21 cellular contexts compared by ENCODE assay signal in the genomic region with DNA sequence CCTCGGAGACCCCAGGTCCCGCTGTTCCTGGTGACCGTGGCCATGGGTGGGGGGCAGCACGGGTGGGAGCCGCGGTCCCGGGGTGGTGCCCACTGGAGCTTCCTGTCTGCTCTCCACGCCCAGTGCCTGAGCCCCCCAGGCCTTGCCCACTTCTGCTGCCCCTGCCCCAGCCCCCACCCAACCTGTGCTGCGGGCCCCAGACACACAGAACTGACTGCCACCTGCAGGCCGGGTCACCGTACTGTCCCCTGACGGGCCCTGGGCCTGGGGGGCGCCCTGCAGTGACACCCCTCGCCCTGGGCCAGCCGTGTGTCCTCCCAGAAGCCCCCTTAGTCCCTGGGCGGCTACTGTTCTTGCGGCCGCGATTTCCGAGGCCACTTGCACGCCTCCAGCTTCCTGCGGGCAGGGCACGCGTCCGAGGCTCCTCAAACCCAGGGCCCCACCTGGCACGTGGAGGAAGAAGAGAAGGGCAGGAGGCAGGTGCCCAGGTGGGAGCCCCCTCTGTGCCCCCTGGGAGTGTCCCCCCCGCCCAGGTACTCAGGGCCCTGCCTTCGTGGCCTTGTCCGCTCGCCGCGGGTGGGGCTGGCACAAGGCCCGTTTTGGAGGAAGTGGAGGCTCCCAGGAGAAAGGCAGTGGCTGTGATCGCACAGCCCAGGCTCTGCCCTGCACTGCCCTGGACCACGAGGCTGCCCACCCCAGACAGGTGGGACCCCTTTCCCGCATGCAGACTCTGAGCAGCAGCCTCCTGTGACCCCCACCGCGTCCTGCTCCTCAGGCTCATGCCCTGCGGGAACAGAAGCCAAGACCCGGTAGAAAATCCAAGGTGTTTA. TPM values are rescaled to one million over a fixed set of nuclear protein-coding genes. Genes with fewer than 3 reads are reported as not detected.
DNase-seq lines count a peak whose midpoint lies in the region; ATAC-seq and TF ChIP-seq lines count a peak whose summit lies in the region.
"Had no signal": no experiment of that assay in that cellular context is flagged by ENCODE, and none has a peak within 500 bp of the region (broad histone marks: within the 10 kb centered on the region; RNA-seq: fewer than 3 reads in every experiment).

No MANE protein-coding gene starts in this region.

- in situ Hi-C loops in GM13977 (cut with MboI; ENCODE audit: low pct_unique_long_range_greater_than_20kb, low sequenced_read_pairs, unreplicated experiment), result no loop called here

- peak overlapping the region; percentile 66 for H3K4me3 Mint-ChIP-seq in T-helper 17 cell
- H3K4me3 Mint-ChIP-seq: activated B cell treated with CpG ODN at 0.5 μM for 24 hours; activated CD8-positive, alpha-beta T cell treated with anti-CD3 and anti-CD28 coated beads, Interleukin-2, amount 10 ng/mL, durations not matched to agents 7 days and 5 days; activated naive CD8-positive, alpha-beta T cell treated with anti-CD3 and anti-CD28 coated beads, Interleukin-2, amount 10 ng/mL, durations not matched to agents 7 days and 5 days; T-helper 1 cell treated with Interleukin-12 subunit alpha and Interleukin-12 subunit beta and Interleukin-4 antibody, amounts not matched to agents 30 μg/mL and 1 μg/mL, for 36 hours had no signal

- H3K9me3 ChIP-seq in BLaER1 (no peaks in the 10 kb centered on the region), T-helper 17 cell (ENCODE audit: control insufficient read depth, low read length, poor library complexity, severe bottlenecking) (no peaks in the 10 kb centered on the region), mucosa of descending colon (no peaks in the 10 kb centered on the region)
- H3K9me3 ChIP-seq: vagina had no signal

- DNase-seq in GM13977 (ENCODE audit: low spot score) (no peak), T-helper 17 cell (peak in 1 of 3 donors; percentile 15), mucosa of descending colon (peak in 1 of 3 donors; percentile 55), SK-N-DZ (ENCODE audit: low spot score) (no peak), D341Med (ENCODE audit: low spot score) (no peak), erythroblast (lab: John Stamatoyannopoulos, UW) (no peak)
- DNase-seq: activated B cell treated with CpG ODN at 0.5 μM for 24 hours; activated CD8-positive, alpha-beta T cell treated with anti-CD3 and anti-CD28 coated beads, Interleukin-2, amount 10 ng/mL, durations not matched to agents 7 days and 5 days; activated naive CD8-positive, alpha-beta T cell treated with anti-CD3 and anti-CD28 coated beads, Interleukin-2, amount 10 ng/mL, durations not matched to agents 7 days and 5 days; activated T-cell treated with anti-CD3 and anti-CD28 coated beads, Interleukin-2, amount 50 U/mL, for 48 hours; dermis blood vessel endothelial cell; GF-D8; NCI-H1694 treated with DMSO at 0.1 percent for 48 hours; NCI-H226; NK-92 treated with Interleukin-12 subunit alpha and Interleukin-12 subunit beta, amount 100 ng/mL, for 24 hours; SHP77 had no signal

- peak overlapping the region; percentile 48 for H3K9ac ChIP-seq in BLaER1

- H3K4me1 Mint-ChIP-seq in T-helper 17 cell, result peaks cover 3% of the 10 kb centered on the region

- no peaks in the 10 kb centered on the region for H3K27me3 ChIP-seq in BLaER1
- H3K27me3 ChIP-seq: vagina had no signal

- ATAC-seq in T-helper 17 cell (no peak), mucosa of descending colon (peak; percentile 39), GM18867 (IDR thresholded peaks at IDR 0.05; ENCODE audit: unreplicated experiment) (no peak)
- ATAC-seq: activated CD8-positive, alpha-beta T cell treated with anti-CD3 and anti-CD28 coated beads, Interleukin-2, amount 10 ng/mL, durations not matched to agents 7 days and 5 days had no signal

- no peak for TF ChIP-seq POLR2A in erythroblast (IDR thresholded peaks at IDR 0.05; ENCODE audit: low read length)

- peaks cover 82% of the 10 kb centered on the region for H3K4me1 ChIP-seq in BLaER1
- H3K4me1 ChIP-seq in mucosa of descending colon (ENCODE audit: low read depth), result no peaks in the 10 kb centered on the region
- H3K4me1 ChIP-seq: vagina had no signal

- peaks cover 41% of the 10 kb centered on the region for H3K36me3 ChIP-seq in BLaER1
- no peaks in the 10 kb centered on the region for H3K36me3 ChIP-seq in mucosa of descending colon (ENCODE audit: low read depth)

- TF ChIP-seq CTCF in GM13977 (IDR thresholded peaks at IDR 0.05; ENCODE audit: extremely low read depth, insufficient read depth, missing control alignments) (peak; percentile 16), mucosa of descending colon (IDR thresholded peaks at IDR 0.05) (no peak)

- H3K4me3 ChIP-seq in BLaER1, result no peak overlapping the region; the same call in 1 of the 2 replicates
- no peak overlapping the region for H3K4me3 ChIP-seq in mucosa of descending colon
- H3K4me3 ChIP-seq: vagina had no signal

- no peaks in the 10 kb centered on the region for H3K27me3 Mint-ChIP-seq in T-helper 17 cell
- H3K27me3 Mint-ChIP-seq: activated B cell treated with CpG ODN at 0.5 μM for 24 hours; activated naive CD8-positive, alpha-beta T cell treated with anti-CD3 and anti-CD28 coated beads, Interleukin-2, amount 10 ng/mL, durations not matched to agents 7 days and 5 days had no signal

- no peaks in the 10 kb centered on the region for H3K36me3 Mint-ChIP-seq in T-helper 17 cell (ENCODE audit: low read depth)
- H3K36me3 Mint-ChIP-seq: activated naive CD8-positive, alpha-beta T cell treated with anti-CD3 and anti-CD28 coated beads, Interleukin-2, amount 10 ng/mL, durations not matched to agents 7 days and 5 days had no signal

- intact Hi-C loops in mucosa of descending colon (cut with DNase I, micrococcal nuclease), result no loop called here

- peaks cover 53% of the 10 kb centered on the region for H4K20me1 ChIP-seq in BLaER1

- H3K27ac ChIP-seq in BLaER1, result peak overlapping the region; percentile 71
- H3K27ac ChIP-seq: vagina had no signal

- no peak overlapping the region for H3K27ac Mint-ChIP-seq in T-helper 17 cell
- H3K27ac Mint-ChIP-seq: activated CD8-positive, alpha-beta T cell treated with anti-CD3 and anti-CD28 coated beads, Interleukin-2, amount 10 ng/mL, durations not matched to agents 7 days and 5 days; activated naive CD8-positive, alpha-beta T cell treated with anti-CD3 and anti-CD28 coated beads, Interleukin-2, amount 10 ng/mL, durations not matched to agents 7 days and 5 days; T-helper 1 cell treated with Interleukin-12 subunit alpha and Interleukin-12 subunit beta and Interleukin-4 antibody, amounts not matched to agents 30 μg/mL and 1 μg/mL, for 36 hours had no signal

- H3K4me2 ChIP-seq in BLaER1, result peak overlapping the region; percentile 80

RNA-seq across cellular contexts. Expression of a gene that starts 10.4 kb away (rescaled TPM):
- total RNA-seq in T-helper 17 cell, result not detected
- total RNA-seq in mucosa of descending colon, result 10 to 100 TPM; 36.7 to 87.9 (median 66.0) TPM
- polyA plus RNA-seq in SK-N-DZ (2014; cell fraction: cytosol; rRNA removed), result 0.38 and 0.68 TPM in 2 replicates
- polyA plus RNA-seq in SK-N-DZ (2014; cell fraction: nucleus; rRNA removed), result 2.3 and 2.4 TPM in 2 replicates
- total RNA-seq: activated B cell treated with CpG ODN at 0.5 μM for 24 hours; activated CD8-positive, alpha-beta T cell treated with anti-CD3 and anti-CD28 coated beads, Interleukin-2, amount 10 ng/mL, durations not matched to agents 7 days and 5 days; activated naive CD8-positive, alpha-beta T cell treated with anti-CD3 and anti-CD28 coated beads, Interleukin-2, amount 10 ng/mL, durations not matched to agents 7 days and 5 days; frontal cortex had no signal

RNA-seq across cellular contexts. Expression of a gene that starts 15.1 kb away (rescaled TPM):
- total RNA-seq in T-helper 17 cell, result 10 to 100 TPM; 55.8 to 56.4 TPM
- total RNA-seq in mucosa of descending colon, result 10 to 100 TPM; 43.6 to 66.2 (median 52.2) TPM
- polyA plus RNA-seq in SK-N-DZ (2014; cell fraction: cytosol; rRNA removed), result 1.8 and 3.6 TPM in 2 replicates
- polyA plus RNA-seq in SK-N-DZ (2014; cell fraction: nucleus; rRNA removed), result 5.1 and 10.7 TPM in 2 replicates

RNA-seq across cellular contexts. Expression of a gene that starts 24.2 kb away (rescaled TPM):
- total RNA-seq in T-helper 17 cell (10 to 100 TPM; 22.8 to 23.6 TPM), mucosa of descending colon (10 to 100 TPM; 22.6 to 26.0 (median 22.9) TPM)
- polyA plus RNA-seq in SK-N-DZ (2014; cell fraction: cytosol; rRNA removed), result 114 and 158 TPM in 2 replicates
- polyA plus RNA-seq in SK-N-DZ (2014; cell fraction: nucleus; rRNA removed), result 124 and 138 TPM in 2 replicates

RNA-seq across cellular contexts. Expression of a gene that starts 41.4 kb away (rescaled TPM):
- total RNA-seq in T-helper 17 cell (10 to 100 TPM; 88.2 to 89.4 TPM), mucosa of descending colon (10 to 100 TPM; 79.6 to 94.3 (median 88.0) TPM)
- 42.2 and 44.8 TPM in 2 replicates for polyA plus RNA-seq in SK-N-DZ (2014; cell fraction: cytosol; rRNA removed)
- polyA plus RNA-seq in SK-N-DZ (2014; cell fraction: nucleus; rRNA removed), result 127 and 147 TPM in 2 replicates

Comparison
In these comparisons a context has a peak if more than half of its experiments do, and no peak if none do; other contexts are left out.
1. RNA of a gene that starts 10.4 kb away (total RNA-seq): 36.7 to 87.9 TPM in mucosa of descending colon; not detected in T-helper 17 cell; every median in the first group is over 10 times any median in the second.